8 cellular contexts compared by ENCODE assay signal in the genomic region with DNA sequence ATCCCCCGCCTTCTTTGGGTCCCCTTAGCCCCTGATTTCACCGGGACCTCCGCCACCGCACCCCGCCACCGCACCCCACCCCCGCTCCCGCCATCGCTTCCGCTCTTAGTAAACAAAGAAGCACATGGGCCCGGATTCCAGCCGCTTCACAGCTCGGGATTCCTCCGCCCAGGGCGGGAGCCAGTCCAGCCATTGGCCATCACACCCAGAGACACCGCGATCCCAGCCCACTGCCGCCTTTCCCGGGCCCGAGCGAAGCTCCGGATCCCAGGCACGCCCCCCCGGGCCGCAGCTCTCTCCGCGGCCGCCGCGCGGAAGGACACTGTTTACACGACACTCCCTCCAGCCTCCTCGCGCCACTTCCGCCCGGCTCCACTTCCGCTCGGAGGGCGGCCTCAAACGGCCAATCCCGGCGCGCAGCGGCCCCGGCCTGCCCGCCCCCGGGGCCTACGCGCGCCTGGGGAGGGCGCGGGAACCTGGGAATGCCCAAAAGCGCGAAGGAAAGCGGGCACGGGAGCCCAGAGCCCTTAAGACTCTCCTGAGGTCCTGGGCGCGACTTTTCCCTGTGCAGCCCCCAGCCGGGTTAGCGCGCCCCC. TPM values are rescaled to one million over a fixed set of nuclear protein-coding genes. Genes with fewer than 3 reads are reported as not detected.
DNase-seq lines count a peak whose midpoint lies in the region; ATAC-seq lines count a peak whose summit lies in the region.

No MANE protein-coding gene starts in this region.

- H3K4me3 ChIP-seq in endocrine pancreas (ENCODE audit: control insufficient read depth, insufficient read depth, low read length), result peak overlapping the region; percentile 67

- H3K36me3 ChIP-seq in endocrine pancreas (ENCODE audit: control insufficient read depth, insufficient read depth, low read length), result peaks cover 11% of the 10 kb centered on the region

- ATAC-seq in GM21367 (IDR thresholded peaks at IDR 0.05; ENCODE audit: unreplicated experiment), result peak; percentile 66

- H3K9me3 ChIP-seq in endocrine pancreas (ENCODE audit: control insufficient read depth, low read length), result no peaks in the 10 kb centered on the region

- H3K4me1 ChIP-seq in endocrine pancreas (ENCODE audit: control insufficient read depth, insufficient read depth, low read length), result no peaks in the 10 kb centered on the region

- no peaks in the 10 kb centered on the region for H3K27me3 ChIP-seq in endocrine pancreas (ENCODE audit: control insufficient read depth, insufficient read depth, low read length)

- H3K9ac ChIP-seq in endocrine pancreas (ENCODE audit: control insufficient read depth, insufficient read depth, low read length), result peak overlapping the region; percentile 58

- DNase-seq in COLO668 (lab: John Stamatoyannopoulos, UW; ENCODE audit: unreplicated experiment) (peak; percentile 98), HT1080 (ENCODE audit: low read depth) (peak; percentile 94), NOMO-1 (lab: John Stamatoyannopoulos, UW; ENCODE audit: unreplicated experiment in 2 of 2) (peak; percentile 85 to 96), mesenteric fat pad (ENCODE audit: low spot score) (peak; percentile 98)
- DNase-seq in activated CD8-positive, alpha-beta memory T cell treated with anti-CD3 and anti-CD28 coated beads, Interleukin-2, amount 50 U/mL, for 1 hour (ENCODE audit: extremely low read depth), result peak; percentile 54
- peak; percentile 65 for DNase-seq in stimulated activated CD8-positive, alpha-beta memory T cell treated with anti-CD3 and anti-CD28 coated beads, Interleukin-12 subunit alpha, Interleukin-12 subunit beta, amount 100 ng/mL, for 24 hours (ENCODE audit: extremely low read depth)

RNA-seq across cellular contexts. Expression of a gene that starts 0.7 kb away (rescaled TPM):
- total RNA-seq in HT1080 (2014; rRNA removed; shearing (Covaris generic)), result 350 and 387 TPM in 2 replicates
- 177 and 201 TPM in 2 replicates for polyA plus RNA-seq in HT1080 (2015; cell fraction: cytosol; rRNA removed)
- 442 and 450 TPM in 2 replicates for polyA plus RNA-seq in HT1080 (2015; cell fraction: nucleus; rRNA removed)
- 22.7 TPM for total RNA-seq in mesenteric fat pad

RNA-seq across cellular contexts. Expression of a gene that starts 0.9 kb away (rescaled TPM):
- total RNA-seq in HT1080 (2014; rRNA removed; shearing (Covaris generic)), result 13.7 and 14.4 TPM in 2 replicates
- 13.0 and 15.6 TPM in 2 replicates for polyA plus RNA-seq in HT1080 (2015; cell fraction: cytosol; rRNA removed)
- 30.7 and 45.2 TPM in 2 replicates for polyA plus RNA-seq in HT1080 (2015; cell fraction: nucleus; rRNA removed)
- 7.5 TPM for total RNA-seq in mesenteric fat pad

RNA-seq across cellular contexts. Expression of a gene that starts 11.7 kb away (rescaled TPM):
- 93.6 and 155 TPM in 2 replicates for total RNA-seq in HT1080 (2014; rRNA removed; shearing (Covaris generic))
- polyA plus RNA-seq in HT1080 (2015; cell fraction: cytosol; rRNA removed), result 115 and 128 TPM in 2 replicates
- 116 and 117 TPM in 2 replicates for polyA plus RNA-seq in HT1080 (2015; cell fraction: nucleus; rRNA removed)
- 85.2 TPM for total RNA-seq in mesenteric fat pad

RNA-seq across cellular contexts. Expression of a gene that starts 18.6 kb away (rescaled TPM):
- 25.4 and 34.4 TPM in 2 replicates for total RNA-seq in HT1080 (2014; rRNA removed; shearing (Covaris generic))
- polyA plus RNA-seq in HT1080 (2015; cell fraction: cytosol; rRNA removed), result 34.7 and 36.1 TPM in 2 replicates
- 27.8 and 29.2 TPM in 2 replicates for polyA plus RNA-seq in HT1080 (2015; cell fraction: nucleus; rRNA removed)
- total RNA-seq in mesenteric fat pad, result 27.7 TPM

RNA-seq across cellular contexts. Expression of a gene that starts 18.9 kb away (rescaled TPM):
- 11.8 and 12.0 TPM in 2 replicates for total RNA-seq in HT1080 (2014; rRNA removed; shearing (Covaris generic))
- polyA plus RNA-seq in HT1080 (2015; cell fraction: cytosol; rRNA removed), result 12.8 and 13.7 TPM in 2 replicates
- 15.4 and 16.7 TPM in 2 replicates for polyA plus RNA-seq in HT1080 (2015; cell fraction: nucleus; rRNA removed)
- total RNA-seq in mesenteric fat pad, result 9.2 TPM

Comparison
In these comparisons a context has a peak if more than half of its experiments do, and no peak if none do; other contexts are left out.
1. Peak in every context shown above with its lines: DNase-seq, ATAC-seq and H3K4me3 ChIP-seq.
2. RNA of a gene that starts 0.7 kb away (total RNA-seq): 350 to 387 TPM in HT1080; 22.7 TPM in mesenteric fat pad (single experiment); every median in the first group is over 10 times any median in the second.